Comparison of ENCODE assay signal across 7 cellular contexts in the genomic region with DNA sequence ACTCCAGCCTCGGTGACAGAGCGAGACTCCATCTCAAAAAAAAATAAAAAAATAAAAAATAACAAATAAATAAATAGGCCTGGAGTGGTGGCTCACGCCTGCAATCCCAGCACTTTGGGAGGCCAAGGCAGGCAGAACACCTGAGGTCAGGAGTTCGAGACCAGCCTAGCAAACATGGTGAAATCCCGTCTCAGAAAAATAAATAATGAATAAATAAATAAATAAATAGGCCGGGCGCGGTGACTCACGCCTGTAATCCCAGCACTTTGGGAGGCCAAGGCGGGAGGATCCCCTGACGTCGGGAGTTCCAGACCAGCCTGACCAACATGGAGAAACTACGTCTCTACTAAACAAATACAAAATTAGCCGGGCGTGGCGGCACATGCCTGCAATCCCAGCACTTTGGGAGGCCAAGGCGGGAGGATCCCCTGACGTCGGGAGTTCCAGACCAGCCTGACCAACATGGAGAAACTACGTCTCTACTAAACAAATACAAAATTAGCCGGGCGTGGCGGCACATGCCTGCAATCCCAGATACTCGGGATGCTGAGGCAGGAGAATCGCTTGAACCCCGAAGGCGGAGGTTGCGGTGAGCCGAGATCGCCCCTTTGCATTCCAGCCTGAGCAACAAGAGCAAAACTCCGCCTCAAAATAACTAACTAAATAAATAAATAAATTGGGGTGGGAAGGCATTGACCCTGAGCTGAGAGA. TPM values are rescaled to one million over a fixed set of nuclear protein-coding genes. Genes with fewer than 3 reads are reported as not detected.
A peak's percentile ranks its signal among the peaks of the same experiment; 100 is the strongest.
DNase-seq lines count a peak whose midpoint lies in the region; ATAC-seq, FAIRE-seq and TF ChIP-seq lines count a peak whose summit lies in the region.
"Not testable (repeated sequence)": the region's sequence is repeated elsewhere in the genome, so short reads cannot be mapped to it uniquely, and the experiment has no call there.
"Had no signal": no experiment of that assay in that cellular context is flagged by ENCODE, and none has a peak within 500 bp of the region (broad histone marks: within the 10 kb centered on the region; RNA-seq: fewer than 3 reads in every experiment).

No MANE protein-coding gene starts in this region.

- H3K27me3 ChIP-seq in GM23248 (replicated peaks; ENCODE audit: insufficient read depth); K562 (ENCODE audit: control insufficient read depth in 2 of 2, insufficient read depth in 2 of 2, low read length in 2 of 2); cardiac muscle cell; testis: not testable (repeated sequence)

- TF ChIP-seq CTCF in K562 (IDR thresholded peaks at IDR 0.05 in 2 of 3, conservative IDR thresholded peaks at IDR 0.05 in 1 of 3; ENCODE audit: insufficient read depth in 2 of 3, low read depth in 1 of 3, low read length in 3 of 3); cardiac muscle cell (IDR thresholded peaks at IDR 0.05; ENCODE audit: low read depth, low read length); neural crest cell (conservative IDR thresholded peaks at IDR 0.05); testis (IDR thresholded peaks at IDR 0.05): not testable (repeated sequence)

- H3K9me2 ChIP-seq in GM23248 (ENCODE audit: insufficient read depth): not testable (repeated sequence)

- H3K36me3 ChIP-seq in GM23248 (ENCODE audit: low read depth) (peaks cover 31% of the 10 kb centered on the region), K562 (ENCODE audit: control insufficient read depth, insufficient read depth, low read length) (peaks cover 33% of the 10 kb centered on the region), cardiac muscle cell (peaks cover 13% of the 10 kb centered on the region)
- not testable (repeated sequence) for H3K36me3 ChIP-seq in testis (ENCODE audit: low read depth, missing control alignments)

- peak overlapping the region; percentile 94 for H3K4me3 ChIP-seq in GM23248
- H3K4me3 ChIP-seq in K562, cardiac muscle cell: not testable (repeated sequence)
- H3K4me3 ChIP-seq in testis: peak overlapping the region; percentile 98 to 100

- peaks cover 33% of the 10 kb centered on the region for H3F3A ChIP-seq in GM23248 (ENCODE audit: insufficient read depth)

- intact Hi-C loops in K562 (cut with micrococcal nuclease): loop anchor here (2.0 kb wide), 1 partner anchor 29 kb away; the partner anchor contains the start of gene NUCB1
- intact Hi-C loops in testis (cut with DNase I; ENCODE audit: low total_unique reads): not testable (repeated sequence)

- H4K20me1 ChIP-seq in GM23248 (ENCODE audit: insufficient read depth): not testable (repeated sequence)
- H4K20me1 ChIP-seq in K562 (replicated peaks; ENCODE audit: control insufficient read depth, insufficient read depth, low read length): peaks cover 37% of the 10 kb centered on the region

- H3K4me3 Mint-ChIP-seq in T-helper 1 cell treated with Interleukin-12 subunit alpha and Interleukin-12 subunit beta and Interleukin-4 antibody, amounts not matched to agents 30 μg/mL and 1 μg/mL, for 36 hours: peak overlapping the region; percentile 98
- peak overlapping the region; percentile 100 for H3K4me3 Mint-ChIP-seq in neural crest cell

- H3K27ac Mint-ChIP-seq in T-helper 1 cell treated with Interleukin-12 subunit alpha and Interleukin-12 subunit beta and Interleukin-4 antibody, amounts not matched to agents 30 μg/mL and 1 μg/mL, for 36 hours: peak overlapping the region; percentile 100
- not testable (repeated sequence) for H3K27ac Mint-ChIP-seq in neural crest cell (ENCODE audit: unreplicated experiment)

- not testable (repeated sequence) for H3K9me3 ChIP-seq in GM23248 (ENCODE audit: low read depth); K562 (replicated peaks; ENCODE audit: control insufficient read depth, insufficient read depth, low read depth, low read length); cardiac muscle cell (ENCODE audit: low read depth); testis

- in situ Hi-C loops in GM23248 (cut with MboI): not testable (repeated sequence)
- in situ Hi-C loops in K562 (cut with MboI): loop anchor here (10.0 kb wide), 1 partner anchor 93 kb away; the partner anchor contains the start of gene FTL

- not testable (repeated sequence) for TF ChIP-seq POLR2A in K562 (conservative IDR thresholded peaks at IDR 0.05); testis (IDR thresholded peaks at IDR 0.05)

- POLR2A ChIA-PET in K562 (lab: Yijun Ruan, JAX): interaction anchor here (0.6 to 12.2 kb wide), 32 partner anchors 7 to 658 kb away, joined by 3 to 439 read pairs (median 4); partner anchors contain the start of genes BAX, FTL, NUCB1 and TULP2

- not testable (repeated sequence) for FAIRE-seq in K562 (lab: Jason Lieb, UNC)

- H3K27me3 Mint-ChIP-seq in T-helper 1 cell treated with Interleukin-12 subunit alpha and Interleukin-12 subunit beta and Interleukin-4 antibody, amounts not matched to agents 30 μg/mL and 1 μg/mL, for 36 hours (ENCODE audit: low read depth); neural crest cell (ENCODE audit: low read depth): not testable (repeated sequence)

- CTCF ChIA-PET in K562 (lab: Yijun Ruan, JAX; ENCODE audit: low intra/inter-chr PET ratio): not testable (repeated sequence)

- TF ChIP-seq RAD21 in K562 (CRISPR knock-in tag; conservative IDR thresholded peaks at IDR 0.05 in 1 of 2, IDR thresholded peaks at IDR 0.05 in 1 of 2): not testable (repeated sequence)

- H3K4me2 ChIP-seq in GM23248 (ENCODE audit: unreplicated experiment): peak overlapping the region; percentile 45
- H3K4me2 ChIP-seq in K562 (ENCODE audit: insufficient read depth, low read length): peak overlapping the region; percentile 95; the same call in 1 of the 2 replicates

- H3K9ac ChIP-seq in GM23248 (peak overlapping the region; percentile 100; the same call in 1 of the 2 replicates), K562 (ENCODE audit: insufficient read depth in 1 of 2, low read depth in 2 of 2, low read length in 2 of 2) (peak overlapping the region in 1 of 2 experiments; percentile 92; a peak in 2 of 4 replicates)

- peak overlapping the region; percentile 54 for H2AFZ ChIP-seq in GM23248
- H2AFZ ChIP-seq in K562 (ENCODE audit: low read depth, low read length): peak overlapping the region; percentile 73

- H3K4me1 ChIP-seq in GM23248 (ENCODE audit: insufficient read depth) (peaks cover 31% of the 10 kb centered on the region), K562 (replicated peaks in 1 of 2; ENCODE audit: control insufficient read depth in 2 of 2, insufficient read depth in 2 of 2, low read length in 2 of 2) (peaks cover 29 to 47% of the 10 kb centered on the region in 2 experiments), cardiac muscle cell (ENCODE audit: low read depth) (peaks cover 57% of the 10 kb centered on the region), testis (peaks cover 44% of the 10 kb centered on the region)

- H3K9me1 ChIP-seq in K562 (ENCODE audit: control insufficient read depth, insufficient read depth, low read length): not testable (repeated sequence)

- not testable (repeated sequence) for ATAC-seq in K562

- not testable (repeated sequence) for BruUV-seq in K562 (replicated peaks; lab: Mats Ljungman, UMichigan)

- H3K27ac ChIP-seq in GM23248: peak overlapping the region; percentile 100; the same call in 1 of the 2 replicates
- H3K27ac ChIP-seq in K562 (ENCODE audit: extremely low read depth, low read depth, low read length): peak overlapping the region; percentile 51; the same call in 2 of the 3 replicates
- H3K27ac ChIP-seq in cardiac muscle cell: peak overlapping the region; percentile 28
- H3K27ac ChIP-seq in testis: peak overlapping the region; percentile 100

- H3K79me2 ChIP-seq in GM23248 (ENCODE audit: insufficient read depth) (peaks cover 51% of the 10 kb centered on the region), K562 (ENCODE audit: control insufficient read depth, insufficient read depth, low read length) (peaks cover 45% of the 10 kb centered on the region)

- not testable (repeated sequence) for H3K9me3 Mint-ChIP-seq in T-helper 1 cell treated with Interleukin-12 subunit alpha and Interleukin-12 subunit beta and Interleukin-4 antibody, amounts not matched to agents 30 μg/mL and 1 μg/mL, for 36 hours; neural crest cell

- peaks cover 38% of the 10 kb centered on the region for H3K36me3 Mint-ChIP-seq in T-helper 1 cell treated with Interleukin-12 subunit alpha and Interleukin-12 subunit beta and Interleukin-4 antibody, amounts not matched to agents 30 μg/mL and 1 μg/mL, for 36 hours (ENCODE audit: low read depth)
- peaks cover 21% of the 10 kb centered on the region for H3K36me3 Mint-ChIP-seq in neural crest cell (ENCODE audit: low read depth)

- peaks cover 43% of the 10 kb centered on the region for H3K4me1 Mint-ChIP-seq in T-helper 1 cell treated with Interleukin-12 subunit alpha and Interleukin-12 subunit beta and Interleukin-4 antibody, amounts not matched to agents 30 μg/mL and 1 μg/mL, for 36 hours (ENCODE audit: low read depth)
- peaks cover 66% of the 10 kb centered on the region for H3K4me1 Mint-ChIP-seq in neural crest cell

- WGBS in GM23248 (ENCODE audit: low coverage in 1 of 2, low lambda C conversion rate in 2 of 2, missing lambda C conversion rate in 2 of 2), 2 experiments: 78 to 83% methylated on average over 27 of the region's 31 CpGs
- 54% methylated on average over 27 of the region's 31 CpGs for WGBS in K562 (ENCODE audit: insufficient coverage, low coverage, missing lambda C conversion rate)
- WGBS in testis, 2 donors: 53 to 70% methylated on average over 24 to 31 of the region's 31 CpGs

- DNase-seq in GM23248; K562 (ENCODE audit: extremely low read depth in 1 of 4, low spot score in 3 of 4); cardiac muscle cell (ENCODE audit: low read depth in 1 of 2, low spot score in 1 of 2); neural crest cell (ENCODE audit: low read depth, low spot score); testis: not testable (repeated sequence)

- not testable (repeated sequence) for TF ChIP-seq EP300 in K562 (IDR thresholded peaks at IDR 0.05; ENCODE audit: low read length)

RNA-seq across cellular contexts. Expression of gene PPP1R15A, which starts 0.6 kb away (rescaled TPM):
- 63.8 and 71.3 TPM in 2 replicates for total RNA-seq in GM23248 (2014; rRNA removed; shearing (Covaris generic))
- polyA plus RNA-seq in GM23248 (2016; fragmentation: Nextera tagmentation; extraction: Ambion mirVana): 78.9 and 83.0 TPM in 2 replicates
- 91.7 and 166 TPM in 2 replicates for total RNA-seq in K562 (2011; cell fraction: chromatin; rRNA removed; ENCODE audit: low replicate concordance)
- 117 and 129 TPM in 2 replicates for total RNA-seq in K562 (2011; cell fraction: nucleolus; rRNA removed)
- 102 and 128 TPM in 2 replicates for total RNA-seq in K562 (2011; cell fraction: nucleoplasm; rRNA removed)
- total RNA-seq in K562 (2014; rRNA removed): 59.1 and 87.0 TPM in 2 replicates
- 37.8 and 44.0 TPM in 2 replicates for total RNA-seq in K562 (2014; rRNA removed; fragmentation: Illumina TruSeq; extraction: Trizol)
- total RNA-seq in K562 (2015; rRNA removed; fragmentation: Illumina TruSeq; extraction: Trizol): 34.8 and 35.5 TPM in 2 replicates
- total RNA-seq in K562 (2021): 64.8 and 67.4 TPM in 2 replicates
- polyA plus RNA-seq in K562 (2011; rRNA removed): 38.1 and 60.9 TPM in 2 replicates
- 32.7 and 34.1 TPM in 2 replicates for polyA plus RNA-seq in K562 (2011; cell fraction: cytosol; rRNA removed)
- 82.3 and 88.1 TPM in 2 replicates for polyA plus RNA-seq in K562 (2011; cell fraction: nucleus; rRNA removed)
- polyA plus RNA-seq in K562 (2012): 62.3 and 136 TPM in 2 replicates
- 67.6 and 73.7 TPM in 2 replicates for polyA plus RNA-seq in K562 (2014; fragmentation: Illumina TruSeq; extraction: Trizol)
- polyA plus RNA-seq in K562 (2014; fragmentation: Nextera tagmentation; extraction: Ambion mirVana): 1 to 10 TPM in 1 of 2 experiments, under 1 TPM in 1; 0.42 to 1.3 TPM
- polyA plus RNA-seq in K562 (2014; rRNA removed): 55.7 and 77.6 TPM in 2 replicates
- polyA minus RNA-seq in K562 (2011; rRNA and poly(A)+ RNA removed): 26.6 and 38.8 TPM in 2 replicates
- polyA minus RNA-seq in K562 (2011; cell fraction: cytosol; rRNA and poly(A)+ RNA removed): 24.1 and 29.0 TPM in 2 replicates
- 33.5 and 61.9 TPM in 2 replicates for polyA minus RNA-seq in K562 (2011; cell fraction: nucleus; rRNA and poly(A)+ RNA removed)
- 54.1 and 85.1 TPM in 2 replicates for total RNA-seq in cardiac muscle cell
- polyA plus RNA-seq in cardiac muscle cell: 87.6 and 95.7 TPM in 2 replicates
- total RNA-seq in neural crest cell: 27.5 and 27.8 TPM in 2 replicates
- 10 to 100 TPM; 37.2 to 40.9 TPM for total RNA-seq in testis
- polyA plus RNA-seq in testis (ENCODE audit: insufficient read depth, low read depth, low replicate concordance): 48.3 TPM

RNA-seq across cellular contexts. Expression of gene PLEKHA4, which starts 3.2 kb away (rescaled TPM):
- total RNA-seq in GM23248 (2014; rRNA removed; shearing (Covaris generic)): 12.3 and 14.2 TPM in 2 replicates
- 16.6 and 19.4 TPM in 2 replicates for polyA plus RNA-seq in GM23248 (2016; fragmentation: Nextera tagmentation; extraction: Ambion mirVana)
- total RNA-seq in K562 (2011; cell fraction: chromatin; rRNA removed; ENCODE audit: low replicate concordance): 22.1 and 56.7 TPM in 2 replicates
- total RNA-seq in K562 (2011; cell fraction: nucleolus; rRNA removed): 27.5 and 39.4 TPM in 2 replicates
- total RNA-seq in K562 (2011; cell fraction: nucleoplasm; rRNA removed): 22.7 and 27.9 TPM in 2 replicates
- total RNA-seq in K562 (2014; rRNA removed): 17.0 and 20.1 TPM in 2 replicates
- total RNA-seq in K562 (2014; rRNA removed; fragmentation: Illumina TruSeq; extraction: Trizol): 3.3 and 4.4 TPM in 2 replicates
- 5.2 and 5.6 TPM in 2 replicates for total RNA-seq in K562 (2015; rRNA removed; fragmentation: Illumina TruSeq; extraction: Trizol)
- 27.2 and 30.8 TPM in 2 replicates for total RNA-seq in K562 (2021)
- 13.4 and 25.1 TPM in 2 replicates for polyA plus RNA-seq in K562 (2011; rRNA removed)
- 20.5 and 26.0 TPM in 2 replicates for polyA plus RNA-seq in K562 (2011; cell fraction: cytosol; rRNA removed)
- polyA plus RNA-seq in K562 (2011; cell fraction: nucleus; rRNA removed): 33.6 and 37.4 TPM in 2 replicates
- 17.0 and 29.2 TPM in 2 replicates for polyA plus RNA-seq in K562 (2012)
- 11.4 and 18.4 TPM in 2 replicates for polyA plus RNA-seq in K562 (2014; fragmentation: Illumina TruSeq; extraction: Trizol)
- under 1 TPM; 0.07 to 0.31 TPM for polyA plus RNA-seq in K562 (2014; fragmentation: Nextera tagmentation; extraction: Ambion mirVana)
- 22.0 and 23.5 TPM in 2 replicates for polyA plus RNA-seq in K562 (2014; rRNA removed)
- polyA minus RNA-seq in K562 (2011; rRNA and poly(A)+ RNA removed): 2.8 and 3.5 TPM in 2 replicates
- 10.6 and 15.0 TPM in 2 replicates for polyA minus RNA-seq in K562 (2011; cell fraction: cytosol; rRNA and poly(A)+ RNA removed)
- polyA minus RNA-seq in K562 (2011; cell fraction: nucleus; rRNA and poly(A)+ RNA removed): 8.1 and 13.7 TPM in 2 replicates
- total RNA-seq in cardiac muscle cell: 22.5 and 27.1 TPM in 2 replicates
- 29.4 and 37.1 TPM in 2 replicates for polyA plus RNA-seq in cardiac muscle cell
- total RNA-seq in neural crest cell: 38.1 and 41.8 TPM in 2 replicates
- total RNA-seq in testis: 10 to 100 TPM; 12.8 to 22.3 TPM
- 19.9 TPM for polyA plus RNA-seq in testis (ENCODE audit: insufficient read depth, low read depth, low replicate concordance)

RNA-seq across cellular contexts. Expression of gene TULP2, which starts 26.9 kb away (rescaled TPM):
- total RNA-seq in GM23248 (2014; rRNA removed; shearing (Covaris generic)): not detected in 2 replicates
- polyA plus RNA-seq in GM23248 (2016; fragmentation: Nextera tagmentation; extraction: Ambion mirVana) (not detected in 2 replicates), K562 (2011; rRNA removed) (0.25 and 1.4 TPM in 2 replicates), K562 (2014; fragmentation: Illumina TruSeq; extraction: Trizol) (0.15 and 0.19 TPM in 2 replicates), K562 (2014; fragmentation: Nextera tagmentation; extraction: Ambion mirVana) (under 1 TPM in 1 of 2 experiments, not detected in 1; 0.18 TPM), K562 (2014; rRNA removed) (0.38 and 1.1 TPM in 2 replicates), cardiac muscle cell (0.26 and 1.0 TPM in 2 replicates), testis (ENCODE audit: insufficient read depth, low read depth, low replicate concordance) (72.6 TPM)
- 0.46 and 1.5 TPM in 2 replicates for total RNA-seq in K562 (2011; cell fraction: chromatin; rRNA removed; ENCODE audit: low replicate concordance)
- 1.2 and 1.7 TPM in 2 replicates for total RNA-seq in K562 (2011; cell fraction: nucleolus; rRNA removed)
- total RNA-seq in K562 (2011; cell fraction: nucleoplasm; rRNA removed): 0.53 and 2.4 TPM in 2 replicates
- total RNA-seq in K562 (2014; rRNA removed) (0.05 TPM in 1 of 2 replicates, not detected in the other), K562 (2014; rRNA removed; fragmentation: Illumina TruSeq; extraction: Trizol) (0.07 TPM in 1 of 2 replicates, not detected in the other), K562 (2015; rRNA removed; fragmentation: Illumina TruSeq; extraction: Trizol) (0.11 TPM in 2 replicates), K562 (2021) (0.89 and 1.5 TPM in 2 replicates), cardiac muscle cell (0.25 and 2.0 TPM in 2 replicates), neural crest cell (not detected in 2 replicates), testis (10 to 100 TPM; 24.5 to 55.2 TPM)
- polyA plus RNA-seq in K562 (2011; cell fraction: cytosol; rRNA removed): 0.49 and 1.2 TPM in 2 replicates
- 0.37 and 2.6 TPM in 2 replicates for polyA plus RNA-seq in K562 (2011; cell fraction: nucleus; rRNA removed)
- polyA plus RNA-seq in K562 (2012): 0.53 and 0.68 TPM in 2 replicates
- 0.53 and 0.90 TPM in 2 replicates for polyA minus RNA-seq in K562 (2011; rRNA and poly(A)+ RNA removed)
- 2.3 TPM in 1 of 2 replicates, not detected in the other for polyA minus RNA-seq in K562 (2011; cell fraction: cytosol; rRNA and poly(A)+ RNA removed)
- polyA minus RNA-seq in K562 (2011; cell fraction: nucleus; rRNA and poly(A)+ RNA removed): 0.78 TPM in 1 of 2 replicates, not detected in the other
- total RNA-seq: activated CD8-positive, alpha-beta memory T cell treated with anti-CD3 and anti-CD28 coated beads for 36 hours had no signal

RNA-seq across cellular contexts. Expression of gene NUCB1, which starts 28.5 kb away (rescaled TPM):
- 362 and 401 TPM in 2 replicates for total RNA-seq in GM23248 (2014; rRNA removed; shearing (Covaris generic))
- polyA plus RNA-seq in GM23248 (2016; fragmentation: Nextera tagmentation; extraction: Ambion mirVana): 412 and 438 TPM in 2 replicates
- total RNA-seq in K562 (2011; cell fraction: chromatin; rRNA removed; ENCODE audit: low replicate concordance): 137 and 349 TPM in 2 replicates
- total RNA-seq in K562 (2011; cell fraction: nucleolus; rRNA removed): 313 and 352 TPM in 2 replicates
- 274 and 285 TPM in 2 replicates for total RNA-seq in K562 (2011; cell fraction: nucleoplasm; rRNA removed)
- 102 and 111 TPM in 2 replicates for total RNA-seq in K562 (2014; rRNA removed)
- 25.5 and 42.5 TPM in 2 replicates for total RNA-seq in K562 (2014; rRNA removed; fragmentation: Illumina TruSeq; extraction: Trizol)
- 71.7 and 82.4 TPM in 2 replicates for total RNA-seq in K562 (2015; rRNA removed; fragmentation: Illumina TruSeq; extraction: Trizol)
- total RNA-seq in K562 (2021): 138 and 153 TPM in 2 replicates
- 59.3 and 117 TPM in 2 replicates for polyA plus RNA-seq in K562 (2011; rRNA removed)
- 120 and 173 TPM in 2 replicates for polyA plus RNA-seq in K562 (2011; cell fraction: cytosol; rRNA removed)
- polyA plus RNA-seq in K562 (2011; cell fraction: nucleus; rRNA removed): 155 and 191 TPM in 2 replicates
- 146 and 236 TPM in 2 replicates for polyA plus RNA-seq in K562 (2012)
- polyA plus RNA-seq in K562 (2014; fragmentation: Illumina TruSeq; extraction: Trizol): 87.6 and 141 TPM in 2 replicates
- polyA plus RNA-seq in K562 (2014; fragmentation: Nextera tagmentation; extraction: Ambion mirVana): 1 to 10 TPM; 3.1 to 5.3 TPM
- polyA plus RNA-seq in K562 (2014; rRNA removed): 133 and 139 TPM in 2 replicates
- polyA minus RNA-seq in K562 (2011; rRNA and poly(A)+ RNA removed): 33.7 and 41.4 TPM in 2 replicates
- polyA minus RNA-seq in K562 (2011; cell fraction: cytosol; rRNA and poly(A)+ RNA removed): 54.1 and 89.7 TPM in 2 replicates
- 35.5 and 49.4 TPM in 2 replicates for polyA minus RNA-seq in K562 (2011; cell fraction: nucleus; rRNA and poly(A)+ RNA removed)
- total RNA-seq in cardiac muscle cell: 274 and 337 TPM in 2 replicates
- polyA plus RNA-seq in cardiac muscle cell: 230 and 290 TPM in 2 replicates
- total RNA-seq in neural crest cell: 102 and 108 TPM in 2 replicates
- total RNA-seq in testis: 100 to 1,000 TPM; 139 to 208 TPM
- 136 TPM for polyA plus RNA-seq in testis (ENCODE audit: insufficient read depth, low read depth, low replicate concordance)

RNA-seq across cellular contexts. Expression of gene HSD17B14, which starts 35.3 kb away (rescaled TPM):
- 2.6 and 3.9 TPM in 2 replicates for total RNA-seq in GM23248 (2014; rRNA removed; shearing (Covaris generic))
- polyA plus RNA-seq in GM23248 (2016; fragmentation: Nextera tagmentation; extraction: Ambion mirVana) (3.7 and 4.4 TPM in 2 replicates), K562 (2011; rRNA removed) (0.20 TPM in 1 of 2 replicates, not detected in the other), K562 (2014; fragmentation: Illumina TruSeq; extraction: Trizol) (not detected in 2 replicates), K562 (2014; fragmentation: Nextera tagmentation; extraction: Ambion mirVana) (not detected), K562 (2014; rRNA removed) (not detected in 2 replicates), cardiac muscle cell (31.7 and 35.1 TPM in 2 replicates), testis (ENCODE audit: insufficient read depth, low read depth, low replicate concordance) (8.8 TPM)
- total RNA-seq in K562 (2011; cell fraction: chromatin; rRNA removed; ENCODE audit: low replicate concordance): 0.70 and 1.7 TPM in 2 replicates
- total RNA-seq in K562 (2011; cell fraction: nucleolus; rRNA removed): 0.50 and 1.1 TPM in 2 replicates
- total RNA-seq in K562 (2011; cell fraction: nucleoplasm; rRNA removed): 0.53 and 0.88 TPM in 2 replicates
- total RNA-seq in K562 (2014; rRNA removed) (0.20 TPM in 1 of 2 replicates, not detected in the other), K562 (2014; rRNA removed; fragmentation: Illumina TruSeq; extraction: Trizol) (not detected in 2 replicates), K562 (2015; rRNA removed; fragmentation: Illumina TruSeq; extraction: Trizol) (not detected in 2 replicates), K562 (2021) (0.16 TPM in 1 of 2 replicates, not detected in the other), cardiac muscle cell (27.5 and 43.1 TPM in 2 replicates), neural crest cell (4.2 and 6.6 TPM in 2 replicates), testis (10 to 100 TPM in 1 of 2 donors, 1 to 10 TPM in 1; 5.6 to 11.9 TPM)
- 0.19 and 0.22 TPM in 2 replicates for polyA plus RNA-seq in K562 (2011; cell fraction: cytosol; rRNA removed)
- 0.60 and 1.2 TPM in 2 replicates for polyA plus RNA-seq in K562 (2011; cell fraction: nucleus; rRNA removed)
- polyA plus RNA-seq in K562 (2012): 0.21 and 1.0 TPM in 2 replicates
- not detected in 2 replicates for polyA minus RNA-seq in K562 (2011; rRNA and poly(A)+ RNA removed)
- polyA minus RNA-seq in K562 (2011; cell fraction: cytosol; rRNA and poly(A)+ RNA removed): not detected in 2 replicates
- not detected in 2 replicates for polyA minus RNA-seq in K562 (2011; cell fraction: nucleus; rRNA and poly(A)+ RNA removed)

Comparison
In these comparisons a context has a peak if more than half of its experiments do, and no peak if none do; other contexts are left out.
1. H3K27ac ChIP-seq: peak in every context shown above with its lines; median percentile 100 in GM23248; 100 in testis; 51 in K562; 28 in cardiac muscle cell.